Comparison of ENCODE assay signal across 9 cellular contexts in genomic region chr1:169309178-169310166, GRCh38. TPM values are rescaled to one million over a fixed set of nuclear protein-coding genes. Genes with fewer than 3 reads are reported as not detected.
DNase-seq lines count a peak whose midpoint lies in the region; ATAC-seq and TF ChIP-seq lines count a peak whose summit lies in the region.
"Had no signal": no experiment of that assay in that cellular context is flagged by ENCODE, and none has a peak within 500 bp of the region (broad histone marks: within the 10 kb centered on the region; RNA-seq: fewer than 3 reads in every experiment).

No MANE protein-coding gene starts in this region.

- peaks cover 13% of the 10 kb centered on the region for H3K4me1 Mint-ChIP-seq in activated naive CD4-positive, alpha-beta T cell treated with anti-CD3 and anti-CD28 coated beads, Interleukin-2, amount 10 ng/mL, durations not matched to agents 7 days and 5 days
- H3K4me1 Mint-ChIP-seq in activated T-helper 1 cell treated with anti-CD3 and anti-CD28 coated beads, Interleukin-12 subunit alpha, Interleukin-12 subunit beta, Interleukin-2, Interleukin-4 antibody, amounts not matched to agents 30 ng/mL and 10 ng/mL and 1 ng/mL, durations not matched to agents 14 hours and 24 hours and 36 hours (ENCODE audit: low read depth) = peaks cover 20% of the 10 kb centered on the region

- H3K9me3 Mint-ChIP-seq in activated naive CD4-positive, alpha-beta T cell treated with anti-CD3 and anti-CD28 coated beads, Interleukin-2, amount 10 ng/mL, durations not matched to agents 7 days and 5 days = no peaks in the 10 kb centered on the region
- H3K9me3 Mint-ChIP-seq in activated T-helper 1 cell treated with anti-CD3 and anti-CD28 coated beads, Interleukin-12 subunit alpha, Interleukin-12 subunit beta, Interleukin-2, Interleukin-4 antibody, amounts not matched to agents 30 ng/mL and 10 ng/mL and 1 ng/mL, durations not matched to agents 14 hours and 24 hours and 36 hours = no peaks in the 10 kb centered on the region

- no peak overlapping the region for H3K4me3 ChIP-seq in upper lobe of right lung

- H3K27ac ChIP-seq in upper lobe of right lung = peak overlapping the region; percentile 8

- H3K4me1 ChIP-seq in upper lobe of right lung = no peaks in the 10 kb centered on the region

- H3K27ac Mint-ChIP-seq in activated naive CD4-positive, alpha-beta T cell treated with anti-CD3 and anti-CD28 coated beads, Interleukin-2, amount 10 ng/mL, durations not matched to agents 7 days and 5 days = peak overlapping the region; percentile 49
- no peak overlapping the region for H3K27ac Mint-ChIP-seq in activated T-helper 1 cell treated with anti-CD3 and anti-CD28 coated beads, Interleukin-12 subunit alpha, Interleukin-12 subunit beta, Interleukin-2, Interleukin-4 antibody, amounts not matched to agents 30 ng/mL and 10 ng/mL and 1 ng/mL, durations not matched to agents 14 hours and 24 hours and 36 hours

- H3K27me3 Mint-ChIP-seq in activated naive CD4-positive, alpha-beta T cell treated with anti-CD3 and anti-CD28 coated beads, Interleukin-2, amount 10 ng/mL, durations not matched to agents 7 days and 5 days = no peaks in the 10 kb centered on the region
- no peaks in the 10 kb centered on the region for H3K27me3 Mint-ChIP-seq in activated T-helper 1 cell treated with anti-CD3 and anti-CD28 coated beads, Interleukin-12 subunit alpha, Interleukin-12 subunit beta, Interleukin-2, Interleukin-4 antibody, amounts not matched to agents 30 ng/mL and 10 ng/mL and 1 ng/mL, durations not matched to agents 14 hours and 24 hours and 36 hours (ENCODE audit: insufficient read depth)

- CTCF ChIA-PET in activated naive CD4-positive, alpha-beta T cell treated with anti-CD3 and anti-CD28 coated beads, Interleukin-2, amount 10 ng/mL, durations not matched to agents 7 days and 5 days (lab: Charles Lee) = interaction anchor here (1.2 kb wide), 1 partner anchor 11 kb away, joined by 3 read pairs; no protein-coding TSS in a partner anchor

- no peak for TF ChIP-seq CTCF in upper lobe of right lung (IDR thresholded peaks at IDR 0.05)

- no peaks in the 10 kb centered on the region for H3K36me3 ChIP-seq in upper lobe of right lung

- DNase-seq in activated naive CD4-positive, alpha-beta T cell treated with anti-CD3 and anti-CD28 coated beads, Interleukin-2, amount 10 ng/mL, durations not matched to agents 7 days and 5 days = no peak
- DNase-seq in activated naive CD4-positive, alpha-beta T cell (lab: John Stamatoyannopoulos, UW) = no peak
- DNase-seq in activated T-helper 1 cell treated with anti-CD3 and anti-CD28 coated beads, Interleukin-12 subunit alpha, Interleukin-12 subunit beta, Interleukin-2, Interleukin-4 antibody, amounts not matched to agents 30 ng/mL and 10 ng/mL and 1 ng/mL, durations not matched to agents 14 hours and 24 hours and 36 hours (ENCODE audit: low spot score) = no peak
- DNase-seq in upper lobe of right lung = no peak
- no peak for DNase-seq in SHP77 (lab: John Stamatoyannopoulos, UW)
- DNase-seq in NCI-H345 (lab: John Stamatoyannopoulos, UW) = no peak
- DNase-seq in 8988T = no peak
- DNase-seq: activated naive CD4-positive, alpha-beta T cell treated with Interleukin-2 at 50 U/mL for 16 hours had no signal

- no peaks in the 10 kb centered on the region for H3K9me3 ChIP-seq in upper lobe of right lung

- intact Hi-C loops in activated T-helper 1 cell treated with anti-CD3 and anti-CD28 coated beads, Interleukin-12 subunit alpha, Interleukin-12 subunit beta, Interleukin-2, Interleukin-4 antibody, amounts not matched to agents 30 ng/mL and 10 ng/mL and 1 ng/mL, durations not matched to agents 14 hours and 24 hours and 36 hours (cut with micrococcal nuclease) = loop anchor here (5.0 kb wide), 1 partner anchor 202 kb away; the partner anchor contains the start of gene ATP1B1
- intact Hi-C loops in upper lobe of right lung (cut with DNase I) = no loop called here

- H3K36me3 Mint-ChIP-seq in activated naive CD4-positive, alpha-beta T cell treated with anti-CD3 and anti-CD28 coated beads, Interleukin-2, amount 10 ng/mL, durations not matched to agents 7 days and 5 days = peaks cover 2% of the 10 kb centered on the region
- H3K36me3 Mint-ChIP-seq in activated T-helper 1 cell treated with anti-CD3 and anti-CD28 coated beads, Interleukin-12 subunit alpha, Interleukin-12 subunit beta, Interleukin-2, Interleukin-4 antibody, amounts not matched to agents 30 ng/mL and 10 ng/mL and 1 ng/mL, durations not matched to agents 14 hours and 24 hours and 36 hours (ENCODE audit: low read depth) = peaks cover 6% of the 10 kb centered on the region

- H3K27me3 ChIP-seq in upper lobe of right lung = no peaks in the 10 kb centered on the region

- ATAC-seq in HG03064 (IDR thresholded peaks at IDR 0.05; ENCODE audit: low read depth, unreplicated experiment) (peak; percentile 60), upper lobe of right lung (peak; percentile 54)

- peak overlapping the region; percentile 30 for H3K4me3 Mint-ChIP-seq in activated naive CD4-positive, alpha-beta T cell treated with anti-CD3 and anti-CD28 coated beads, Interleukin-2, amount 10 ng/mL, durations not matched to agents 7 days and 5 days
- H3K4me3 Mint-ChIP-seq in activated T-helper 1 cell treated with anti-CD3 and anti-CD28 coated beads, Interleukin-12 subunit alpha, Interleukin-12 subunit beta, Interleukin-2, Interleukin-4 antibody, amounts not matched to agents 30 ng/mL and 10 ng/mL and 1 ng/mL, durations not matched to agents 14 hours and 24 hours and 36 hours = peak overlapping the region; percentile 8

RNA-seq across cellular contexts. Expression of gene NME7, which starts 58.1 kb away (rescaled TPM):
- 13.9 and 25.8 TPM in 2 replicates for total RNA-seq in activated T-helper 1 cell treated with anti-CD3 and anti-CD28 coated beads, Interleukin-12 subunit alpha, Interleukin-12 subunit beta, Interleukin-2, Interleukin-4 antibody, amounts not matched to agents 30 ng/mL and 10 ng/mL and 1 ng/mL, durations not matched to agents 14 hours and 24 hours and 36 hours
- 12.1 TPM for total RNA-seq in upper lobe of right lung

RNA-seq across cellular contexts. Expression of gene BLZF1, which starts 58.5 kb away (rescaled TPM):
- 15.1 and 16.1 TPM in 2 replicates for total RNA-seq in activated T-helper 1 cell treated with anti-CD3 and anti-CD28 coated beads, Interleukin-12 subunit alpha, Interleukin-12 subunit beta, Interleukin-2, Interleukin-4 antibody, amounts not matched to agents 30 ng/mL and 10 ng/mL and 1 ng/mL, durations not matched to agents 14 hours and 24 hours and 36 hours
- total RNA-seq in upper lobe of right lung = 22.4 TPM
